In genomic region chr1:153768316-153769126, GRCh38 we compare ENCODE assay signal across 1 cellular context.
TF ChIP-seq lines count a peak whose summit lies in the region.

No MANE protein-coding gene starts in this region.

TF ChIP-seq in HepG2, 621 proteins besides CTCF, POLR2A, EP300 and RAD21 (continued from another document and continues in another):
- TF ChIP-seq TMF1 (CRISPR knock-in tag; IDR thresholded peaks at IDR 0.05; ENCODE audit: low read depth) (no peak), ZFP90 (CRISPR knock-in tag; IDR thresholded peaks at IDR 0.05; ENCODE audit: borderline replicate concordance) (0 out of 2 replicates have a peak, but pooled peaks have one; percentile 25), FOXJ3 (CRISPR knock-in tag; IDR thresholded peaks at IDR 0.05; ENCODE audit: borderline replicate concordance) (peak; percentile 48; the same call in 1 of the 2 replicates), STAG1 (CRISPR knock-in tag; IDR thresholded peaks at IDR 0.05) (no peak), ZFP91 (CRISPR knock-in tag; IDR thresholded peaks at IDR 0.05; ENCODE audit: borderline replicate concordance) (peak; percentile 61), SAP130 (CRISPR knock-in tag; IDR thresholded peaks at IDR 0.05; ENCODE audit: low read depth) (peak; percentile 47), SIX4 (CRISPR knock-in tag; IDR thresholded peaks at IDR 0.05) (0 out of 2 replicates have a peak, but pooled peaks have one; percentile 12), ZNF451 (CRISPR knock-in tag; IDR thresholded peaks at IDR 0.05) (no peak), GFI1 (CRISPR knock-in tag; IDR thresholded peaks at IDR 0.05; ENCODE audit: borderline replicate concordance) (peak; percentile 47; the same call in 1 of the 2 replicates), FIP1L1 (IDR thresholded peaks at IDR 0.05; ENCODE audit: borderline replicate concordance, insufficient read depth, low read depth, low read length) (no peak), ZNF503 (CRISPR knock-in tag; IDR thresholded peaks at IDR 0.05) (peak; percentile 48; the same call in 1 of the 2 replicates), SOX6 (IDR thresholded peaks at IDR 0.05) (no peak), SOX6 (CRISPR knock-in tag; IDR thresholded peaks at IDR 0.05) (peak; percentile 69; the same call in 1 of the 2 replicates), ELF1 (CRISPR knock-in tag; IDR thresholded peaks at IDR 0.05) (peak; percentile 55), ZNF292 (CRISPR knock-in tag; IDR thresholded peaks at IDR 0.05; ENCODE audit: borderline replicate concordance, low read depth) (no peak; the same call in 1 of the 2 replicates), CREBL2 (CRISPR knock-in tag; IDR thresholded peaks at IDR 0.05; ENCODE audit: borderline replicate concordance) (no peak), ZNF142 (CRISPR knock-in tag; IDR thresholded peaks at IDR 0.05) (no peak), ZNF12 (CRISPR knock-in tag; IDR thresholded peaks at IDR 0.05) (peak; percentile 49; the same call in 1 of the 2 replicates), HMGXB4 (CRISPR knock-in tag; IDR thresholded peaks at IDR 0.05; ENCODE audit: borderline replicate concordance in 1 of 2, low read depth in 1 of 2) (peak in 1 of 2 experiments; percentile 35; a peak in 1 of 4 replicates), IKZF5 (CRISPR knock-in tag; IDR thresholded peaks at IDR 0.05) (no peak), ATRX (CRISPR knock-in tag; IDR thresholded peaks at IDR 0.05; ENCODE audit: borderline replicate concordance) (no peak), TRIM22 (IDR thresholded peaks at IDR 0.05) (no peak), ZFX (CRISPR knock-in tag; IDR thresholded peaks at IDR 0.05; ENCODE audit: low read depth) (peak; percentile 64; the same call in 1 of the 2 replicates), ZNF790 (CRISPR knock-in tag; IDR thresholded peaks at IDR 0.05; ENCODE audit: borderline replicate concordance) (no peak), IKZF1 (IDR thresholded peaks at IDR 0.05) (no peak), RBFOX2 (IDR thresholded peaks at IDR 0.05; ENCODE audit: low read depth, low read length) (no peak), ZNF513 (CRISPR knock-in tag; conservative IDR thresholded peaks at IDR 0.05) (no peak), GRHL1 (CRISPR knock-in tag; conservative IDR thresholded peaks at IDR 0.05) (no peak), CSRNP1 (CRISPR knock-in tag; IDR thresholded peaks at IDR 0.05) (no peak), ZNF530 (CRISPR knock-in tag; IDR thresholded peaks at IDR 0.05; ENCODE audit: low read depth) (no peak), ZNF281 (CRISPR knock-in tag; IDR thresholded peaks at IDR 0.05; ENCODE audit: borderline replicate concordance) (peak; percentile 75; the same call in 1 of the 2 replicates), TBX2 (CRISPR knock-in tag; IDR thresholded peaks at IDR 0.05; ENCODE audit: borderline replicate concordance) (peak; percentile 74; the same call in 1 of the 2 replicates), ZNF703 (CRISPR knock-in tag; IDR thresholded peaks at IDR 0.05; ENCODE audit: borderline replicate concordance) (no peak)
